Comparison of ENCODE assay signal across 1 cellular context in the genomic region with DNA sequence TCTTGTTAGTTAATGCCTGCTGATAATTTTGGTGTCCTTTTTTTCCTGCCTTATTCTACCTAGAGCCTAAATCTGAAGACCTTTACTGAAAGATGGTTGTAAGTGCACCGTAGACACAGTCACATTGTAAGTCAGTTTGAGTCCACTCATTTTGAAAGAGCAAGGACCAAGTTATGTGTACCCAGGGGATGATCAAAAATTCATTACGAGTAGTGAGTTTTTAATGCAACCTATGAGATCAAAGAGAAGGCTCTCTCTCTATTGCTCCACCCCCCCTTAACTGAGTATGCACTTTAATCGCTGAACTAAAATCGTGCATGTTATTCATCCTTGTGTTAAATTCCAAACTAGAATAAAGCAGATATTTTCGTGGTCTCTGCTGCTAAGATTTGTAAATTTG.
TF ChIP-seq lines count a peak whose summit lies in the region.

No MANE protein-coding gene starts in this region.

TF ChIP-seq in A549, 52 proteins besides CTCF, POLR2A, EP300 and RAD21 (continued from another document):
- TF ChIP-seq HMGXB4 (CRISPR knock-in tag; IDR thresholded peaks at IDR 0.05; ENCODE audit: borderline replicate concordance) = no peak
- TF ChIP-seq FOSL2 (IDR thresholded peaks at IDR 0.05) = no peak
- no peak for TF ChIP-seq FOSL2 (CRISPR knock-in tag; IDR thresholded peaks at IDR 0.05)
- TF ChIP-seq, protein P1, sequence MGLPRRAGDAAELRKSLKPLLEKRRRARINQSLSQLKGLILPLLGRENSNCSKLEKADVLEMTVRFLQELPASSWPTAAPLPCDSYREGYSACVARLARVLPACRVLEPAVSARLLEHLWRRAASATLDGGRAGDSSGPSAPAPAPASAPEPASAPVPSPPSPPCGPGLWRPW (IDR thresholded peaks at IDR 0.05) = no peak
- TF ChIP-seq ZSCAN20 (CRISPR knock-in tag; IDR thresholded peaks at IDR 0.05) = no peak
- TF ChIP-seq NPAS2 (CRISPR knock-in tag; IDR thresholded peaks at IDR 0.05; ENCODE audit: borderline replicate concordance) = no peak
- TF ChIP-seq MAZ (IDR thresholded peaks at IDR 0.05; ENCODE audit: borderline replicate concordance, low read depth, low read length) = no peak
- no peak for TF ChIP-seq CEBPB (IDR thresholded peaks at IDR 0.05)
- no peak for TF ChIP-seq MAFK (IDR thresholded peaks at IDR 0.05; ENCODE audit: partially characterized antibody)
- no peak for TF ChIP-seq RCOR1 (IDR thresholded peaks at IDR 0.05; ENCODE audit: low read depth, low read length)
- TF ChIP-seq POLR2AphosphoS2 (conservative IDR thresholded peaks at IDR 0.05; ENCODE audit: low read length) = no peak
